Comparison of ENCODE assay signal across 12 cellular contexts in the genomic region with DNA sequence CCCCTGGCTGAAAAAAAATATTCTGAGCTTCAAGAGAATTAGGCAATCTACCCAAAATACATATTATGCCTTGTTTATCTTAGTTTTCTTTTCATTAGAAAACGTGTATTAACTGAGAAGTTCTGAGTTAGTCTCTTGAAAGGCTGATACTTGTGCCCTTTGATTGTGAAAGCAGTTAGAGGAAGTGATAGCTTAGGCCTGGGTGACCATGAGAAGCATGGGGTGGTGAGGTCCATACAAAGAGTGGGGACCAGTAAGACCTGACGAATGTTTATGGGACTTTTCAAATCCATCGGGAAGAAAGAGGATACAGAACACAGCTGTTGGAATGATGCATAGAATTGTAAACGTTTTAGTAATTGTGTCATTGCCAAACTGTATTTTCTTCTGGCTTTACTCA.
A peak's percentile ranks its signal among the peaks of the same experiment; 100 is the strongest.
DNase-seq lines count a peak whose midpoint lies in the region; ATAC-seq, FAIRE-seq and TF ChIP-seq lines count a peak whose summit lies in the region.
"Had no signal": no experiment of that assay in that cellular context is flagged by ENCODE, and none has a peak within 500 bp of the region (broad histone marks: within the 10 kb centered on the region; RNA-seq: fewer than 3 reads in every experiment).

No MANE protein-coding gene starts in this region.

- no peak for TF ChIP-seq POLR2A in GM12892 (IDR thresholded peaks at IDR 0.05; ENCODE audit: low read depth, low read length)

- peaks cover 0 to 7% (median 0%) of the 10 kb centered on the region in 3 donors for H3K27me3 Mint-ChIP-seq in immature natural killer cell (ENCODE audit: low read depth in 3 of 3)
- H3K27me3 Mint-ChIP-seq: activated naive CD4-positive, alpha-beta T cell treated with anti-CD3 and anti-CD28 coated beads, Interleukin-2, amount 10 ng/mL, durations not matched to agents 7 days and 5 days; IgD-negative memory B cell had no signal

- peak; percentile 79 for FAIRE-seq in GM12892 (lab: Jason Lieb, UNC)
- FAIRE-seq in RCC 7860 (lab: Jason Lieb, UNC): no peak

- no peak overlapping the region for H3K27ac Mint-ChIP-seq in immature natural killer cell
- H3K27ac Mint-ChIP-seq: activated naive CD4-positive, alpha-beta T cell treated with anti-CD3 and anti-CD28 coated beads, Interleukin-2, amount 10 ng/mL, durations not matched to agents 7 days and 5 days had no signal

- H3K4me1 Mint-ChIP-seq in immature natural killer cell: no peaks in the 10 kb centered on the region
- H3K4me1 Mint-ChIP-seq: activated naive CD4-positive, alpha-beta T cell treated with anti-CD3 and anti-CD28 coated beads, Interleukin-2, amount 10 ng/mL, durations not matched to agents 7 days and 5 days had no signal

- ATAC-seq in GM19455 (IDR thresholded peaks at IDR 0.05; ENCODE audit: unreplicated experiment) (peak; percentile 69), HG02973 (IDR thresholded peaks at IDR 0.05; ENCODE audit: unreplicated experiment) (peak; percentile 72)

- H3K4me3 Mint-ChIP-seq in immature natural killer cell: no peak overlapping the region
- H3K4me3 Mint-ChIP-seq: activated naive CD4-positive, alpha-beta T cell treated with anti-CD3 and anti-CD28 coated beads, Interleukin-2, amount 10 ng/mL, durations not matched to agents 7 days and 5 days had no signal

- DNase-seq in GM12892 (ENCODE audit: insufficient read length): no peak
- peak; percentile 32 to 77 for DNase-seq in NOMO-1 (lab: John Stamatoyannopoulos, UW; ENCODE audit: unreplicated experiment in 2 of 2)
- no peak for DNase-seq in amygdala (lab: John Stamatoyannopoulos, UW)
- DNase-seq in HuH-7 (ENCODE audit: low spot score): no peak
- DNase-seq in RCC 7860 (ENCODE audit: low spot score): no peak
- no peak for DNase-seq in immature natural killer cell
- DNase-seq: activated naive CD4-positive, alpha-beta T cell treated with anti-CD3 and anti-CD28 coated beads, Interleukin-2, amount 10 ng/mL, durations not matched to agents 7 days and 5 days; AML-193; NCI-H526 treated with DMSO at 0.1 percent for 48 hours had no signal

- H3K9me3 Mint-ChIP-seq in immature natural killer cell: no peaks in the 10 kb centered on the region
- H3K9me3 Mint-ChIP-seq: activated naive CD4-positive, alpha-beta T cell treated with anti-CD3 and anti-CD28 coated beads, Interleukin-2, amount 10 ng/mL, durations not matched to agents 7 days and 5 days; IgD-negative memory B cell had no signal

- H3K36me3 Mint-ChIP-seq in immature natural killer cell: no peaks in the 10 kb centered on the region
- H3K36me3 Mint-ChIP-seq: activated naive CD4-positive, alpha-beta T cell treated with anti-CD3 and anti-CD28 coated beads, Interleukin-2, amount 10 ng/mL, durations not matched to agents 7 days and 5 days had no signal

Comparison
In these comparisons a context has a peak if more than half of its experiments do, and no peak if none do; other contexts are left out.
1. DNase-seq: peak in NOMO-1 (2 of 2); none in GM12892 (single experiment), amygdala (0 of 56), HuH-7 (single experiment), RCC 7860 (single experiment) and immature natural killer cell (0 of 3).